In genomic region chr2:4763009-4763408, GRCh38 we compare ENCODE assay signal across 10 cellular contexts.
DNase-seq lines count a peak whose midpoint lies in the region; ATAC-seq and TF ChIP-seq lines count a peak whose summit lies in the region.
"Had no signal": no experiment of that assay in that cellular context is flagged by ENCODE, and none has a peak within 500 bp of the region (broad histone marks: within the 10 kb centered on the region; RNA-seq: fewer than 3 reads in every experiment).

No MANE protein-coding gene starts in this region.

- peak; percentile 79 for TF ChIP-seq CTCF in C4-2B (conservative IDR thresholded peaks at IDR 0.05)
- TF ChIP-seq CTCF in LNCaP clone FGC (IDR thresholded peaks at IDR 0.05; ENCODE audit: control insufficient read depth, extremely low read depth, insufficient read depth): peak; percentile 62

- H3K9me3 ChIP-seq in iPS DF 6.9 (ENCODE audit: control insufficient read depth, insufficient read depth, low read length): no peaks in the 10 kb centered on the region

- H3K4me1 ChIP-seq in iPS DF 6.9 (ENCODE audit: control insufficient read depth, insufficient read depth, low read length): no peaks in the 10 kb centered on the region

- ATAC-seq in left lobe of liver (no peak), HG03442 (IDR thresholded peaks at IDR 0.05; ENCODE audit: unreplicated experiment) (no peak)
- ATAC-seq: mucosa of descending colon, T-helper 17 cell had no signal

- H3K4me3 ChIP-seq in LNCaP clone FGC (ENCODE audit: low read depth, low read length) (no peak overlapping the region), iPS DF 6.9 (ENCODE audit: low read length) (no peak overlapping the region)
- H3K4me3 ChIP-seq: mucosa of descending colon had no signal

- WGBS in iPS DF 6.9 (ENCODE audit: insufficient coverage, insufficient read length): no CpG with 5 or more reads among the region's 4 CpGs

- DNase-seq in LNCaP clone FGC (ENCODE audit: low read depth) (no peak), iPS DF 6.9 (ENCODE audit: low read depth, low spot score) (peak; percentile 13), left lobe of liver (ENCODE audit: low spot score) (no peak), OCI-M2 (lab: John Stamatoyannopoulos, UW; ENCODE audit: unreplicated experiment) (no peak)
- no peak for DNase-seq in stimulated activated naive CD4-positive, alpha-beta T cell (lab: John Stamatoyannopoulos, UW)
- DNase-seq: mucosa of descending colon, T-helper 17 cell had no signal

- no peaks in the 10 kb centered on the region for H3K27me3 ChIP-seq in iPS DF 6.9 (ENCODE audit: control insufficient read depth, insufficient read depth, low read length)

- no peaks in the 10 kb centered on the region for H3K36me3 ChIP-seq in iPS DF 6.9 (ENCODE audit: control insufficient read depth, insufficient read depth, low read length)

- H3K27ac ChIP-seq in C4-2B (no peak overlapping the region), iPS DF 6.9 (ENCODE audit: low read length) (no peak overlapping the region)

TF ChIP-seq in PFSK-1, 5 proteins besides CTCF, POLR2A, EP300 and RAD21:
- TF ChIP-seq FOXP2 (optimal IDR thresholded peaks at IDR 0.05; ENCODE audit: borderline replicate concordance, extremely low read depth, extremely low read length, insufficient read depth) (peak; percentile 23), TAF1 (IDR thresholded peaks at IDR 0.05; ENCODE audit: borderline replicate concordance, insufficient read depth, low read length) (no peak)
- TF ChIP-seq, protein P1, sequence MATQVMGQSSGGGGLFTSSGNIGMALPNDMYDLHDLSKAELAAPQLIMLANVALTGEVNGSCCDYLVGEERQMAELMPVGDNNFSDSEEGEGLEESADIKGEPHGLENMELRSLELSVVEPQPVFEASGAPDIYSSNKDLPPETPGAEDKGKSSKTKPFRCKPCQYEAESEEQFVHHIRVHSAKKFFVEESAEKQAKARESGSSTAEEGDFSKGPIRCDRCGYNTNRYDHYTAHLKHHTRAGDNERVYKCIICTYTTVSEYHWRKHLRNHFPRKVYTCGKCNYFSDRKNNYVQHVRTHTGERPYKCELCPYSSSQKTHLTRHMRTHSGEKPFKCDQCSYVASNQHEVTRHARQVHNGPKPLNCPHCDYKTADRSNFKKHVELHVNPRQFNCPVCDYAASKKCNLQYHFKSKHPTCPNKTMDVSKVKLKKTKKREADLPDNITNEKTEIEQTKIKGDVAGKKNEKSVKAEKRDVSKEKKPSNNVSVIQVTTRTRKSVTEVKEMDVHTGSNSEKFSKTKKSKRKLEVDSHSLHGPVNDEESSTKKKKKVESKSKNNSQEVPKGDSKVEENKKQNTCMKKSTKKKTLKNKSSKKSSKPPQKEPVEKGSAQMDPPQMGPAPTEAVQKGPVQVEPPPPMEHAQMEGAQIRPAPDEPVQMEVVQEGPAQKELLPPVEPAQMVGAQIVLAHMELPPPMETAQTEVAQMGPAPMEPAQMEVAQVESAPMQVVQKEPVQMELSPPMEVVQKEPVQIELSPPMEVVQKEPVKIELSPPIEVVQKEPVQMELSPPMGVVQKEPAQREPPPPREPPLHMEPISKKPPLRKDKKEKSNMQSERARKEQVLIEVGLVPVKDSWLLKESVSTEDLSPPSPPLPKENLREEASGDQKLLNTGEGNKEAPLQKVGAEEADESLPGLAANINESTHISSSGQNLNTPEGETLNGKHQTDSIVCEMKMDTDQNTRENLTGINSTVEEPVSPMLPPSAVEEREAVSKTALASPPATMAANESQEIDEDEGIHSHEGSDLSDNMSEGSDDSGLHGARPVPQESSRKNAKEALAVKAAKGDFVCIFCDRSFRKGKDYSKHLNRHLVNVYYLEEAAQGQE (IDR thresholded peaks at IDR 0.05; ENCODE audit: insufficient read depth in 1 of 2, low read depth in 2 of 2, low read length in 2 of 2): no peak
